ENCODE assay signal across 8 cellular contexts in genomic region chr20:1225729-1226313, GRCh38. TPM values are rescaled to one million over a fixed set of nuclear protein-coding genes. Genes with fewer than 3 reads are reported as not detected.
DNase-seq lines count a peak whose midpoint lies in the region; ATAC-seq and TF ChIP-seq lines count a peak whose summit lies in the region.

Gene RAD21L1 (plus strand): TSS chr20:1226044. CDS start chr20:1228454, 2,410 bp downstream.

- H2AFZ ChIP-seq in SK-N-SH (ENCODE audit: low read depth), result peak within 1 kb of the TSS; percentile 98; the same call in 1 of the 2 replicates

- peak within 1 kb of the TSS; percentile 100 for H3K4me2 ChIP-seq in SK-N-SH

- H3K27me3 Mint-ChIP-seq in HFFc6 (ENCODE audit: insufficient read depth) (peaks cover 3% of the 10 kb centered on the region; the same call in 1 of the 2 replicates), osteocyte (ENCODE audit: unreplicated experiment) (peaks cover 45% of the 10 kb centered on the region)
- peaks cover 1% of the 10 kb centered on the region for H3K27me3 Mint-ChIP-seq in activated naive CD8-positive, alpha-beta T cell

- POLR2A ChIA-PET in SK-N-SH (lab: Yijun Ruan, JAX), result no interaction called here

- peak within 1 kb of the TSS; percentile 80 for H3K4me3 ChIP-seq in SK-N-SH (ENCODE audit: low read depth in 2 of 2, low read length in 1 of 2)
- H3K4me3 ChIP-seq in testis, result peak within 1 kb of the TSS; percentile 54 to 67

- H3K4me1 Mint-ChIP-seq in HFFc6 (ENCODE audit: low read depth), result no peaks in the 10 kb centered on the region
- H3K4me1 Mint-ChIP-seq in activated naive CD8-positive, alpha-beta T cell (ENCODE audit: low read depth), result peaks cover 5% of the 10 kb centered on the region
- H3K4me1 Mint-ChIP-seq in osteocyte (ENCODE audit: unreplicated experiment), result peaks cover 5% of the 10 kb centered on the region

- peak within 1 kb of the TSS; percentile 86 for H3K4me3 Mint-ChIP-seq in HFFc6
- peak within 1 kb of the TSS; percentile 87 for H3K4me3 Mint-ChIP-seq in activated naive CD8-positive, alpha-beta T cell
- H3K4me3 Mint-ChIP-seq in osteocyte (ENCODE audit: unreplicated experiment), result peak within 1 kb of the TSS; percentile 75

- WGBS in SK-N-SH (ENCODE audit: low lambda C conversion rate), result 5% methylated on average over 24 of the region's 66 CpGs
- 3 to 4% methylated on average over 8 to 13 of the region's 66 CpGs for WGBS in testis, 2 donors

- H3K9ac ChIP-seq in SK-N-SH, result peak within 1 kb of the TSS; percentile 68; the same call in 1 of the 2 replicates

- no peaks in the 10 kb centered on the region for H3K79me2 ChIP-seq in SK-N-SH (ENCODE audit: insufficient read depth)

- TF ChIP-seq RAD21 in SK-N-SH (IDR thresholded peaks at IDR 0.05; ENCODE audit: low read length), result no peak

- H3K36me3 ChIP-seq in SK-N-SH (replicated peaks in 1 of 2; ENCODE audit: control insufficient read depth in 1 of 2, insufficient read depth in 2 of 2, low read length in 1 of 2) (no peaks in the 10 kb centered on the region), testis (ENCODE audit: low read depth, missing control alignments) (no peaks in the 10 kb centered on the region)

- no peaks in the 10 kb centered on the region for H3K36me3 Mint-ChIP-seq in HFFc6 (ENCODE audit: low read depth)
- H3K36me3 Mint-ChIP-seq in activated naive CD8-positive, alpha-beta T cell, result no peaks in the 10 kb centered on the region
- H3K36me3 Mint-ChIP-seq in osteocyte (ENCODE audit: unreplicated experiment), result no peaks in the 10 kb centered on the region

- H3K9me3 Mint-ChIP-seq in HFFc6, result peaks cover 10% of the 10 kb centered on the region; the same call in 1 of the 2 replicates
- H3K9me3 Mint-ChIP-seq in activated naive CD8-positive, alpha-beta T cell (ENCODE audit: low read depth), result no peaks in the 10 kb centered on the region
- no peaks in the 10 kb centered on the region for H3K9me3 Mint-ChIP-seq in osteocyte (ENCODE audit: unreplicated experiment)

- CTCF ChIA-PET in SK-N-SH (lab: Yijun Ruan, JAX), result interaction anchor here (0.6 to 3.3 kb wide), 4 partner anchors 13 to 48 kb away, joined by 3 to 20 read pairs (median 3); no protein-coding TSS in a partner anchor

- no peak for TF ChIP-seq POLR2A in testis (IDR thresholded peaks at IDR 0.05)

- H3K9me2 ChIP-seq in SK-N-SH, result no peaks in the 10 kb centered on the region

- no peak for TF ChIP-seq EP300 in SK-N-SH (IDR thresholded peaks at IDR 0.05; ENCODE audit: borderline replicate concordance in 1 of 2, low read depth in 1 of 2, low read length in 1 of 2)

- H4K20me1 ChIP-seq in SK-N-SH (ENCODE audit: insufficient read depth), result no peaks in the 10 kb centered on the region

- peaks cover 3% of the 10 kb centered on the region for H3F3A ChIP-seq in SK-N-SH (replicated peaks; ENCODE audit: insufficient read depth)

- TF ChIP-seq CTCF in HFFc6 (IDR thresholded peaks at IDR 0.05), result no peak
- no peak for TF ChIP-seq CTCF in SK-N-SH (IDR thresholded peaks at IDR 0.05)
- TF ChIP-seq CTCF in osteocyte (IDR thresholded peaks at IDR 0.05), result no peak
- TF ChIP-seq CTCF in testis (IDR thresholded peaks at IDR 0.05), result no peak

- ATAC-seq in HG03354 (IDR thresholded peaks at IDR 0.05; ENCODE audit: poor library complexity, severe bottlenecking, unreplicated experiment), result no peak

- intact Hi-C loops in head of caudate nucleus (cut with DNase I), result no loop called here
- intact Hi-C loops in testis (cut with DNase I; ENCODE audit: low total_unique reads), result no loop called here

- H3K4me1 ChIP-seq in SK-N-SH (ENCODE audit: control insufficient read depth in 1 of 2, insufficient read depth in 2 of 2, low read depth in 1 of 2, low read length in 1 of 2) (peaks cover 0 to 3% of the 10 kb centered on the region in 2 experiments; a peak in 2 of 4 replicates), testis (peaks cover 6% of the 10 kb centered on the region)

- H3K27ac Mint-ChIP-seq in HFFc6 (peak within 1 kb of the TSS; percentile 74), osteocyte (ENCODE audit: unreplicated experiment) (no peak within 1 kb of the TSS)
- H3K27ac Mint-ChIP-seq in activated naive CD8-positive, alpha-beta T cell, result peak within 1 kb of the TSS; percentile 34

- H3K27ac ChIP-seq in SK-N-SH (ENCODE audit: low read depth in 2 of 2, low read length in 1 of 2) (peak within 1 kb of the TSS in 1 of 2 experiments; percentile 13; a peak in 2 of 4 replicates), testis (no peak within 1 kb of the TSS)

- no peaks in the 10 kb centered on the region for H3K9me3 ChIP-seq in SK-N-SH
- no peaks in the 10 kb centered on the region for H3K9me3 ChIP-seq in testis

- peak; percentile 73 for DNase-seq in CD1c-positive myeloid dendritic cell (ENCODE audit: extremely low spot score)
- DNase-seq in HFFc6, result peak; percentile 57
- peak; percentile 100 for DNase-seq in SK-N-SH
- DNase-seq in head of caudate nucleus, result peak; percentile 40 to 94 (median 80)
- peak; percentile 93 for DNase-seq in osteocyte (ENCODE audit: extremely low spot score, unreplicated experiment)
- DNase-seq in testis, result peak; percentile 76

- H3K27me3 ChIP-seq in SK-N-SH (ENCODE audit: insufficient read depth) (no peaks in the 10 kb centered on the region), testis (no peaks in the 10 kb centered on the region)

TF ChIP-seq in SK-N-SH, 30 proteins besides CTCF, POLR2A, EP300 and RAD21:
- TF ChIP-seq EZH2phosphoT487 (IDR thresholded peaks at IDR 0.05; ENCODE audit: borderline replicate concordance, low read depth), result no peak
- TF ChIP-seq FOXM1 (IDR thresholded peaks at IDR 0.05; ENCODE audit: low read depth), result no peak
- TF ChIP-seq MXI1 (IDR thresholded peaks at IDR 0.05; ENCODE audit: low read depth, low read length), result 0 out of 2 replicates have a peak, but pooled peaks have one; percentile 42

RNA-seq across cellular contexts. Expression of gene RAD21L1, which starts in this region (rescaled TPM):
- total RNA-seq in HFFc6 (2021; fragmentation: NEBNext Ultra II Directional; extraction: Animal tissue kit (Norgen Biotek cat#: 25700)), result under 1 TPM; 0.35 to 0.89 (median 0.56) TPM
- 0.03 TPM in 1 of 2 replicates, not detected in the other for polyA plus RNA-seq in SK-N-SH (2012; rRNA removed)
- 0.08 and 0.09 TPM in 2 replicates for polyA plus RNA-seq in SK-N-SH (2012; cell fraction: cytosol; rRNA removed)
- 0.07 and 0.28 TPM in 2 replicates for polyA plus RNA-seq in SK-N-SH (2012; cell fraction: nucleus; rRNA removed)
- not detected in 2 replicates for total RNA-seq in osteocyte
- 10 to 100 TPM in 1 of 2 donors, 1 to 10 TPM in 1; 7.5 to 13.7 TPM for total RNA-seq in testis
- polyA plus RNA-seq in testis (ENCODE audit: insufficient read depth, low read depth, low replicate concordance), result 12.1 TPM

Comparison
In these comparisons a context has a peak if more than half of its experiments do, and no peak if none do; other contexts are left out.
1. RNA of gene RAD21L1 (polyA plus RNA-seq): 12.1 TPM in testis (single experiment); 0.03 to 0.28 TPM in SK-N-SH; every median in the first group is over 10 times any median in the second.
2. Peak in DNase-seq in HFFc6; RNA of the gene not detected or under 1 TPM.
3. Peak in DNase-seq, H3K4me3 ChIP-seq, H3K9ac ChIP-seq and H3K4me2 ChIP-seq in SK-N-SH; RNA of the gene not detected or under 1 TPM.
4. Peak in DNase-seq in osteocyte; RNA of the gene not detected or under 1 TPM.
5. Peak in every context shown above with its lines, with median percentiles within 50 percentile points of each other: DNase-seq and H3K4me3 Mint-ChIP-seq.